In the genomic region with DNA sequence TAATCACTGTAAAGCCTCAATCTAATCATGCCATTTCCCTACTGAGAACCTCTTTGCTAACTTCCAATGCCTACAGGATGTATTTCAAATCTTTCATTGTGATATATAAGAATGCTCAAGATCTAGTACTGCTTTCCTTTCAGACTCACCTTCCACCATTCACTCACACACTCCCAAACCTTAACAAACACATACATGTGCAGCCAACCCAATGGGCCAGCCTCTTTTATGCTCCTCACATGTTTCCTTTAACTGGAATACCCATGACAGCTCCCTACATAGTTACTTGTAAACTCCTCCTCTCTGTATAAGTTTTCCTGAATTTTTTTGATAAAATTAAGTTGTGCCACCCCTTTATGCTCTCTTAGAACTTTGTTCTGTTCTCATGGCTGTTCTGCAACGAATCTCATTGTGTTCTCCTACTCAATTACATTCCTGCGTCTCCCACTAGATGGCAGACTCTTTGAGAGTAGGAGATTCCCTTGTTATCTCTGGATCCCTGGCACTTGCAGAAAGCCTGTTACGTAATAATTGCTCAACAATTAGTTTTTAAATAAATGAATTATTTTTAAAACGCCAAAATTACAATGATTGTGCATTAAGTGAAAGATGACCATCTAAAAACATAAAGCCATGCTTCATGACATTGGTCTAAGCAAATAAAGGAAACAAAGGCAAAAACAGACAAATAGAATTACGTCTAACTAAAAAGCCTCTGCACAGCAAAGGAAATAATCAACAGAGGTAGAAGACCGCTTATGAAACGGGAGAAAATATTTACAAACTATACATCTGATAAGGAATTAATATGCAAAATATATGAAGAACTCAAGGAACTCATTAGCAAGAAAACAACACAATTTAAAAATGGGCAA, we compare ENCODE assay signal across 1 cellular context.
TF ChIP-seq lines count a peak whose summit lies in the region.

No MANE protein-coding gene starts in this region.

TF ChIP-seq in H1, 55 proteins besides CTCF, POLR2A, EP300 and RAD21:
- TF ChIP-seq CEBPB (IDR thresholded peaks at IDR 0.05; ENCODE audit: low read depth, low read length), result peak; percentile 97
TF ChIP-seq in H1: peak in this region for 1; not testable (repeated sequence) for 54.
